In genomic region chr3:46883252-46884185, GRCh38 we compare ENCODE assay signal across 8 cellular contexts. TPM values are rescaled to one million over a fixed set of nuclear protein-coding genes. Genes with fewer than 3 reads are reported as not detected.
DNase-seq lines count a peak whose midpoint lies in the region; ATAC-seq, FAIRE-seq and TF ChIP-seq lines count a peak whose summit lies in the region.

No MANE protein-coding gene starts in this region.

- TF ChIP-seq CTCF in AG10803 (conservative IDR thresholded peaks at IDR 0.05; ENCODE audit: low read length) (no peak), dorsolateral prefrontal cortex (IDR thresholded peaks at IDR 0.05 in 54 of 56, conservative IDR thresholded peaks at IDR 0.05 in 2 of 56; ENCODE audit: low read depth in 1 of 56, partially characterized antibody in 56 of 56) (no peak)

- WGBS in mesodermal cell (ENCODE audit: insufficient coverage in 2 of 2), 2 experiments: 1 to 3% methylated on average over 41 to 48 of the region's 66 CpGs

- H3K4me3 ChIP-seq in AG10803 (ENCODE audit: low read length) (peak overlapping the region; percentile 17), dorsolateral prefrontal cortex (peak overlapping the region; percentile 29 to 78 (median 60)), mesodermal cell (ENCODE audit: extremely low read depth, insufficient read depth, low read length, poor library complexity, severe bottlenecking) (peak overlapping the region; percentile 41)

- H3K9me3 ChIP-seq in mesodermal cell (ENCODE audit: control insufficient read depth, low read length): no peaks in the 10 kb centered on the region

- peaks cover 0 to 21% (median 5%) of the 10 kb centered on the region in 45 donors for H3K27me3 ChIP-seq in dorsolateral prefrontal cortex

- H3K36me3 ChIP-seq in mesodermal cell (ENCODE audit: control insufficient read depth, insufficient read depth, low read length): no peaks in the 10 kb centered on the region

- H3K27ac ChIP-seq in dorsolateral prefrontal cortex: peak overlapping the region in 11 of 59 donors; percentile 16 to 74 (median 45)
- H3K27ac ChIP-seq in mesodermal cell (ENCODE audit: low read depth, low read length, severe bottlenecking): no peak overlapping the region

- peak; percentile 23 for FAIRE-seq in HTR-8/SVneo (lab: Jason Lieb, UNC)

- no peak for ATAC-seq in HG02678 (IDR thresholded peaks at IDR 0.05; ENCODE audit: unreplicated experiment)
- ATAC-seq in GM19023 (IDR thresholded peaks at IDR 0.05; ENCODE audit: unreplicated experiment): no peak

- no peak for DNase-seq in AG10803 (ENCODE audit: low read depth)
- DNase-seq in HTR-8/SVneo (ENCODE audit: insufficient read length, low spot score): no peak
- no peak for DNase-seq in dorsolateral prefrontal cortex
- no peak for DNase-seq in cortex of kidney (lab: John Stamatoyannopoulos, UW)
- no peak for DNase-seq in dermis blood vessel endothelial cell

- peaks cover 26% of the 10 kb centered on the region for H3K4me1 ChIP-seq in mesodermal cell (ENCODE audit: control insufficient read depth, insufficient read depth, low read length, poor library complexity, severe bottlenecking)

- intact Hi-C loops in dorsolateral prefrontal cortex (cut with DNase I): no loop called here

RNA-seq across cellular contexts. Expression of gene PTH1R, which starts 6.0 kb away (rescaled TPM):
- total RNA-seq in dorsolateral prefrontal cortex (10 to 100 TPM in 115 of 120 experiments, 1 to 10 TPM in 5; 7.9 to 65.0 (median 17.4) TPM), dermis blood vessel endothelial cell (0.19 and 0.85 TPM in 2 replicates)
- polyA plus RNA-seq in mesodermal cell (2013, experiment 1 of 2): 35.5 TPM
- 25.6 TPM for polyA plus RNA-seq in mesodermal cell (2013, experiment 2 of 2)

RNA-seq across cellular contexts. Expression of gene MYL3, which starts 20.3 kb away (rescaled TPM):
- 10 to 100 TPM in 3 of 120 experiments, 1 to 10 TPM in 117; 1.2 to 13.0 (median 4.9) TPM for total RNA-seq in dorsolateral prefrontal cortex
- polyA plus RNA-seq in mesodermal cell (2013, experiment 1 of 2): 4.7 TPM
- polyA plus RNA-seq in mesodermal cell (2013, experiment 2 of 2): 4.4 TPM
- total RNA-seq in dermis blood vessel endothelial cell: 0.14 TPM in 1 of 2 replicates, not detected in the other
